Comparison of ENCODE assay signal across 21 cellular contexts in genomic region chr11:70845761-70846160, GRCh38.
"Had no signal": no experiment of that assay in that cellular context is flagged by ENCODE, and none has a peak within 500 bp of the region (broad histone marks: within the 10 kb centered on the region; RNA-seq: fewer than 3 reads in every experiment).

No MANE protein-coding gene starts in this region.

- H3K27ac Mint-ChIP-seq: IgD-negative memory B cell, T-helper 17 cell had no signal

- H3K4me1 Mint-ChIP-seq: IgD-negative memory B cell, T-helper 17 cell had no signal

- H3K36me3 Mint-ChIP-seq: IgD-negative memory B cell had no signal

- H3K4me3 Mint-ChIP-seq: IgD-negative memory B cell, T-helper 17 cell had no signal

- ATAC-seq: K562, SK-N-SH treated with all-trans-retinoic acid at 6 μM for 48 hours, T-helper 17 cell had no signal

- DNase-seq: MV-4-11, NCI-H1048, NCI-H1105, NCI-H1417 treated with DMSO at 0.1 percent for 48 hours, NCI-H146, NCI-H1694 treated with DMSO at 0.1 percent for 48 hours, NCI-H1930, NCI-H2081, NCI-H345, NCI-H446 treated with DMSO at 0.1 percent for 48 hours, NCI-H510A treated with DMSO at 0.1 percent for 48 hours, NCI-H526 treated with DMSO at 0.1 percent for 48 hours, NCI-H748 treated with DMSO at 0.1 percent for 48 hours, RPMI8226, SHP77 treated with DMSO at 0.1 percent for 48 hours, SJCRH30, T-helper 1 cell, T-helper 17 cell had no signal

- H3K27me3 Mint-ChIP-seq: IgD-negative memory B cell had no signal
